ENCODE assay signal across 20 cellular contexts in the genomic region with DNA sequence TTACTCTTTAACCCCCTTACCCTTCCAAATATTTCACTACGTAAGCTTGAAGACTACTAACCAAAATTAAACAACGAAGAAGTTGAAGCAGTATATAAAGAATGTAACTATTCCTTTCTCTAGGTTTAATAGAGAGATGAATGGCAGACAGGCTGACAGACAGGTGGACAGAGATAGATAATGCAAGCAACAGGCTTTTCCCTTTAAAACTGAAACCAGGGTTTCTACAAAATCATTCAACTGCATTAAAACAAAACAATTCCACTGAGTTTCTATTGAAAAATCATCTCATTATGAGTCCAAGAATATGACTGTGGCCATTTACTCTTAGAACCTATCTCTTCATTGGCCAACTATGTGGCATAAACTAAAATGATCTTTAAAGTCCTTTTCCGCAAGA. TPM values are rescaled to one million over a fixed set of nuclear protein-coding genes. Genes with fewer than 3 reads are reported as not detected.
A peak's percentile ranks its signal among the peaks of the same experiment; 100 is the strongest.
DNase-seq lines count a peak whose midpoint lies in the region; ATAC-seq and TF ChIP-seq lines count a peak whose summit lies in the region.
"Had no signal": no experiment of that assay in that cellular context is flagged by ENCODE, and none has a peak within 500 bp of the region (broad histone marks: within the 10 kb centered on the region; RNA-seq: fewer than 3 reads in every experiment).

No MANE protein-coding gene starts in this region.

- H3K9me2 ChIP-seq in hepatocyte (replicated peaks; ENCODE audit: insufficient read depth), result no peaks in the 10 kb centered on the region

- H4K20me1 ChIP-seq in hepatocyte (ENCODE audit: insufficient read depth, poor library complexity, severe bottlenecking), result peaks cover 10% of the 10 kb centered on the region

- intact Hi-C loops in Calu3 (cut with micrococcal nuclease; ENCODE audit: unreplicated experiment), result no loop called here
- intact Hi-C loops in activated T-helper 1 cell treated with anti-CD3 and anti-CD28 coated beads, Interleukin-12 subunit alpha, Interleukin-12 subunit beta, Interleukin-2, Interleukin-4 antibody, amounts not matched to agents 30 ng/mL and 10 ng/mL and 1 ng/mL, durations not matched to agents 14 hours and 24 hours and 36 hours (cut with micrococcal nuclease), result no loop called here

- H3K36me3 ChIP-seq in hepatocyte (replicated peaks; ENCODE audit: insufficient read depth, low read depth), result no peaks in the 10 kb centered on the region
- no peaks in the 10 kb centered on the region for H3K36me3 ChIP-seq in suprapubic skin
- H3K36me3 ChIP-seq: SJSA1 had no signal

- CTCF ChIA-PET in Calu3 (lab: Charles Lee), result interaction anchor here (0.7 to 0.9 kb wide), 2 partner anchors 18 to 32 kb away, joined by 3 read pairs; no protein-coding TSS in a partner anchor

- no peaks in the 10 kb centered on the region for H3K27me3 Mint-ChIP-seq in Calu3 (ENCODE audit: unreplicated experiment)
- H3K27me3 Mint-ChIP-seq in activated T-helper 1 cell treated with anti-CD3 and anti-CD28 coated beads, Interleukin-12 subunit alpha, Interleukin-12 subunit beta, Interleukin-2, Interleukin-4 antibody, amounts not matched to agents 30 ng/mL and 10 ng/mL and 1 ng/mL, durations not matched to agents 14 hours and 24 hours and 36 hours (ENCODE audit: insufficient read depth), result no peaks in the 10 kb centered on the region
- H3K27me3 Mint-ChIP-seq: CD4-positive, alpha-beta T cell had no signal

- H3K9me3 ChIP-seq in hepatocyte (ENCODE audit: low read depth) (no peaks in the 10 kb centered on the region), suprapubic skin (no peaks in the 10 kb centered on the region)
- H3K9me3 ChIP-seq: SJSA1 had no signal

- no peak for TF ChIP-seq POLR2A in suprapubic skin (IDR thresholded peaks at IDR 0.05)

- H3K27ac ChIP-seq in VCaP (peak overlapping the region; percentile 46; the same call in 1 of the 2 replicates), hepatocyte (peak overlapping the region; percentile 52), suprapubic skin (no peak overlapping the region)
- H3K27ac ChIP-seq: SJSA1 had no signal

- H2AFZ ChIP-seq in hepatocyte, result no peak overlapping the region

- peaks cover 98% of the 10 kb centered on the region for H3K79me2 ChIP-seq in hepatocyte

- peaks cover 12% of the 10 kb centered on the region for H3K4me1 ChIP-seq in hepatocyte (ENCODE audit: insufficient read depth)
- peaks cover 9% of the 10 kb centered on the region for H3K4me1 ChIP-seq in suprapubic skin

- H3K4me3 ChIP-seq in hepatocyte (no peak overlapping the region), suprapubic skin (no peak overlapping the region)
- H3K4me3 ChIP-seq: SJSA1 had no signal

- DNase-seq in Calu3 (no peak), hepatocyte (ENCODE audit: low spot score) (no peak), suprapubic skin (ENCODE audit: low spot score in 2 of 2) (no peak), amygdala (lab: John Stamatoyannopoulos, UW) (no peak)
- DNase-seq in activated T-helper 1 cell treated with anti-CD3 and anti-CD28 coated beads, Interleukin-12 subunit alpha, Interleukin-12 subunit beta, Interleukin-2, Interleukin-4 antibody, amounts not matched to agents 30 ng/mL and 10 ng/mL and 1 ng/mL, durations not matched to agents 14 hours and 24 hours and 36 hours (ENCODE audit: low spot score), result no peak
- DNase-seq: Caco-2; CD4-positive, alpha-beta T cell; DMS53; EL; HFFc6; KBM-7; NCI-H1417 treated with DMSO at 0.1 percent for 48 hours; NCI-H187 treated with DMSO at 0.1 percent for 48 hours; NCI-H2227 treated with DMSO at 0.1 percent for 48 hours; NCI-H510A treated with DMSO at 0.1 percent for 48 hours had no signal

- ATAC-seq in HG02852 (IDR thresholded peaks at IDR 0.05; ENCODE audit: unreplicated experiment) (peak; percentile 56), HG03460 (IDR thresholded peaks at IDR 0.05; ENCODE audit: unreplicated experiment) (no peak)
- ATAC-seq: Panc1 had no signal

- TF ChIP-seq CTCF in Calu3 (IDR thresholded peaks at IDR 0.05; ENCODE audit: unreplicated experiment) (no peak), VCaP (conservative IDR thresholded peaks at IDR 0.05) (no peak), hepatocyte (IDR thresholded peaks at IDR 0.05; ENCODE audit: poor library complexity) (no peak), suprapubic skin (IDR thresholded peaks at IDR 0.05) (no peak)

- no peaks in the 10 kb centered on the region for H3K27me3 ChIP-seq in hepatocyte
- no peaks in the 10 kb centered on the region for H3K27me3 ChIP-seq in suprapubic skin
- H3K27me3 ChIP-seq: SJSA1 had no signal

- H3K4me3 Mint-ChIP-seq in Calu3 (ENCODE audit: low read depth, unreplicated experiment), result peak overlapping the region; percentile 51
- no peak overlapping the region for H3K4me3 Mint-ChIP-seq in activated T-helper 1 cell treated with anti-CD3 and anti-CD28 coated beads, Interleukin-12 subunit alpha, Interleukin-12 subunit beta, Interleukin-2, Interleukin-4 antibody, amounts not matched to agents 30 ng/mL and 10 ng/mL and 1 ng/mL, durations not matched to agents 14 hours and 24 hours and 36 hours
- H3K4me3 Mint-ChIP-seq: CD4-positive, alpha-beta T cell; HFFc6 had no signal

- peaks cover 44% of the 10 kb centered on the region for H3K4me1 Mint-ChIP-seq in Calu3 (ENCODE audit: low read depth, unreplicated experiment)
- no peaks in the 10 kb centered on the region for H3K4me1 Mint-ChIP-seq in activated T-helper 1 cell treated with anti-CD3 and anti-CD28 coated beads, Interleukin-12 subunit alpha, Interleukin-12 subunit beta, Interleukin-2, Interleukin-4 antibody, amounts not matched to agents 30 ng/mL and 10 ng/mL and 1 ng/mL, durations not matched to agents 14 hours and 24 hours and 36 hours (ENCODE audit: low read depth)

- peak overlapping the region; percentile 2 for H3K4me2 ChIP-seq in hepatocyte

- no TSS peak for BruUV-seq in Calu3 (replicated peaks; lab: Mats Ljungman, UMichigan)

- H3K9me3 Mint-ChIP-seq in Calu3 (ENCODE audit: low read depth, unreplicated experiment), result no peaks in the 10 kb centered on the region
- no peaks in the 10 kb centered on the region for H3K9me3 Mint-ChIP-seq in activated T-helper 1 cell treated with anti-CD3 and anti-CD28 coated beads, Interleukin-12 subunit alpha, Interleukin-12 subunit beta, Interleukin-2, Interleukin-4 antibody, amounts not matched to agents 30 ng/mL and 10 ng/mL and 1 ng/mL, durations not matched to agents 14 hours and 24 hours and 36 hours
- H3K9me3 Mint-ChIP-seq: CD4-positive, alpha-beta T cell; HFFc6 had no signal

- peak overlapping the region; percentile 47 for H3K27ac Mint-ChIP-seq in Calu3 (ENCODE audit: unreplicated experiment)
- no peak overlapping the region for H3K27ac Mint-ChIP-seq in activated T-helper 1 cell treated with anti-CD3 and anti-CD28 coated beads, Interleukin-12 subunit alpha, Interleukin-12 subunit beta, Interleukin-2, Interleukin-4 antibody, amounts not matched to agents 30 ng/mL and 10 ng/mL and 1 ng/mL, durations not matched to agents 14 hours and 24 hours and 36 hours
- H3K27ac Mint-ChIP-seq: CD4-positive, alpha-beta T cell; HFFc6 had no signal

- no peaks in the 10 kb centered on the region for H3K36me3 Mint-ChIP-seq in Calu3 (ENCODE audit: insufficient read depth, unreplicated experiment)
- H3K36me3 Mint-ChIP-seq in activated T-helper 1 cell treated with anti-CD3 and anti-CD28 coated beads, Interleukin-12 subunit alpha, Interleukin-12 subunit beta, Interleukin-2, Interleukin-4 antibody, amounts not matched to agents 30 ng/mL and 10 ng/mL and 1 ng/mL, durations not matched to agents 14 hours and 24 hours and 36 hours (ENCODE audit: low read depth), result no peaks in the 10 kb centered on the region

- no peak for TF ChIP-seq EP300 in suprapubic skin (IDR thresholded peaks at IDR 0.05)

- WGBS in hepatocyte (ENCODE audit: low lambda C conversion rate, missing lambda C conversion rate), result 84% methylated on average over 3 of the region's 3 CpGs
- 97% methylated on average over 3 of the region's 3 CpGs for WGBS in suprapubic skin

RNA-seq across cellular contexts. Expression of gene LNX2, which starts 15.2 kb away (rescaled TPM):
- total RNA-seq in Calu3 (2022) (11.0 and 13.3 TPM in 2 replicates), hepatocyte (28.5 and 28.8 TPM in 2 replicates), suprapubic skin (10 to 100 TPM; 11.2 to 15.9 (median 13.6) TPM)
- polyA plus RNA-seq in hepatocyte, result 8.7 and 8.8 TPM in 2 replicates
- total RNA-seq in activated T-helper 1 cell treated with anti-CD3 and anti-CD28 coated beads, Interleukin-12 subunit alpha, Interleukin-12 subunit beta, Interleukin-2, Interleukin-4 antibody, amounts not matched to agents 30 ng/mL and 10 ng/mL and 1 ng/mL, durations not matched to agents 14 hours and 24 hours and 36 hours, result 4.1 and 4.5 TPM in 2 replicates

RNA-seq across cellular contexts. Expression of gene POLR1D, which starts 16.6 kb away (rescaled TPM):
- total RNA-seq in Calu3 (2022), result 90.3 and 97.7 TPM in 2 replicates
- total RNA-seq in hepatocyte, result 102 and 106 TPM in 2 replicates
- 98.4 and 116 TPM in 2 replicates for polyA plus RNA-seq in hepatocyte
- 100 to 1,000 TPM; 148 to 197 (median 177) TPM for total RNA-seq in suprapubic skin
- total RNA-seq in activated T-helper 1 cell treated with anti-CD3 and anti-CD28 coated beads, Interleukin-12 subunit alpha, Interleukin-12 subunit beta, Interleukin-2, Interleukin-4 antibody, amounts not matched to agents 30 ng/mL and 10 ng/mL and 1 ng/mL, durations not matched to agents 14 hours and 24 hours and 36 hours, result 127 and 133 TPM in 2 replicates
